ENCODE assay signal across 2 cellular contexts in genomic region chr21:15122241-15122640, GRCh38.
TF ChIP-seq lines count a peak whose summit lies in the region.

No MANE protein-coding gene starts in this region.

TF ChIP-seq in A549, 52 proteins besides CTCF, POLR2A, EP300 and RAD21 (continued from another document):
- TF ChIP-seq USF2 (IDR thresholded peaks at IDR 0.05) (no peak), ATOH8 (CRISPR knock-in tag; IDR thresholded peaks at IDR 0.05; ENCODE audit: low read depth) (no peak)
TF ChIP-seq in A549: peak in this region for 0.

TF ChIP-seq in H1, 55 proteins besides CTCF, POLR2A, EP300 and RAD21 (continued from another document):
- TF ChIP-seq RBBP5 (IDR thresholded peaks at IDR 0.05; ENCODE audit: borderline replicate concordance, low read depth, low read length): no peak
- TF ChIP-seq CHD2 (IDR thresholded peaks at IDR 0.05; ENCODE audit: low read length): no peak
- no peak for TF ChIP-seq CBX8 (IDR thresholded peaks at IDR 0.05; ENCODE audit: borderline replicate concordance, low read depth, low read length)
- TF ChIP-seq BACH1 (IDR thresholded peaks at IDR 0.05; ENCODE audit: low read length): no peak
TF ChIP-seq in H1: peak in this region for 0.
